Comparison of ENCODE assay signal across 31 cellular contexts in the genomic region with DNA sequence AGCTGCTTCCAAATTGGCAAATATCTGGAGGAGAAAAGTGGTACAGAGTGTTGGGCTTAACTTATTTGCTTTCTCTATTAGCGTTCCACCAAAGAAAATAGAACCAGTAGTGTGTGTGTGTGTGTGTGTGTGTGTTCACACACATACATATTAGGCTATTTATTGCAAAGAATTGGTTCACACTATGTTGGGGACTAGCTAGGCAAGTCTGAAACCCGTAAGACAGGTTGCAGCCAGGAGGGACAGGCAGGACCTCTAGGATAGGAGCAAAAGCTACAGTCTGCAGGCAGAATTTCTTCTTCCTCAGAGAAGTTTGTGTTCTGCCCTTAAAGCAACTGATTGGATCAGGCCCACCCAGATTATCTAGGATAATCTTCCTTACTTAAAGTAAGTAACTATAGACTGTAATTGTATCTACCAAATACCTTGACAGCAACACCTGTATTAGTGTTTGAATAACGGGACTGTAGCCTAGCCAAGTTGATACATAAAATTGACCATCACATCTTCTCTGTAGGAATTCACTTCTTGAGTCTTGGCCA. TPM values are rescaled to one million over a fixed set of nuclear protein-coding genes. Genes with fewer than 3 reads are reported as not detected.
DNase-seq lines count a peak whose midpoint lies in the region; ATAC-seq, FAIRE-seq and TF ChIP-seq lines count a peak whose summit lies in the region.
"Had no signal": no experiment of that assay in that cellular context is flagged by ENCODE, and none has a peak within 500 bp of the region (broad histone marks: within the 10 kb centered on the region; RNA-seq: fewer than 3 reads in every experiment).

No MANE protein-coding gene starts in this region.

- peaks cover 13% of the 10 kb centered on the region for H3K36me3 Mint-ChIP-seq in Calu3 (ENCODE audit: insufficient read depth, unreplicated experiment)
- peaks cover 27% of the 10 kb centered on the region for H3K36me3 Mint-ChIP-seq in activated CD8-positive, alpha-beta T cell treated with anti-CD3 and anti-CD28 coated beads for 36 hours (ENCODE audit: low read depth)

- CTCF ChIA-PET in Calu3 (lab: Charles Lee), result interaction anchor here (1.3 to 1.4 kb wide), 2 partner anchors 9 to 32 kb away, joined by 3 to 4 read pairs; no protein-coding TSS in a partner anchor
- CTCF ChIA-PET in activated CD8-positive, alpha-beta T cell treated with anti-CD3 and anti-CD28 coated beads for 36 hours (lab: Charles Lee), result no interaction called here

- TF ChIP-seq POLR2A in prostate gland (IDR thresholded peaks at IDR 0.05), result no peak

- peaks cover 1% of the 10 kb centered on the region for H3K36me3 ChIP-seq in bronchial epithelial cell (ENCODE audit: control insufficient read depth, insufficient read depth, low read length)
- H3K36me3 ChIP-seq in prostate gland, result no peaks in the 10 kb centered on the region
- H3K36me3 ChIP-seq: pancreas had no signal

- H3K4me3 ChIP-seq in bronchial epithelial cell (ENCODE audit: low read depth, low read length), result no peak overlapping the region
- no peak overlapping the region for H3K4me3 ChIP-seq in prostate gland
- H3K4me3 ChIP-seq: MG63, pancreas, smooth muscle cell had no signal

- H3K4me1 ChIP-seq in prostate gland (replicated peaks), result peaks cover 7% of the 10 kb centered on the region

- TF ChIP-seq CTCF in C4-2B (conservative IDR thresholded peaks at IDR 0.05) (no peak), Calu3 (IDR thresholded peaks at IDR 0.05; ENCODE audit: unreplicated experiment) (no peak), bronchial epithelial cell (IDR thresholded peaks at IDR 0.05; ENCODE audit: insufficient read depth, low read length, severe bottlenecking) (no peak), prostate gland (IDR thresholded peaks at IDR 0.05) (no peak)
- TF ChIP-seq CTCF in activated CD8-positive, alpha-beta T cell treated with anti-CD3 and anti-CD28 coated beads for 36 hours (IDR thresholded peaks at IDR 0.05), result no peak

- intact Hi-C loops in Calu3 (cut with micrococcal nuclease; ENCODE audit: unreplicated experiment), result no loop called here
- intact Hi-C loops in prostate gland (cut with DNase I), result no loop called here
- intact Hi-C loops in activated CD8-positive, alpha-beta T cell treated with anti-CD3 and anti-CD28 coated beads for 36 hours (cut with micrococcal nuclease), result no loop called here

- no peaks in the 10 kb centered on the region for H3K9me3 Mint-ChIP-seq in Calu3 (ENCODE audit: low read depth, unreplicated experiment)
- no peaks in the 10 kb centered on the region for H3K9me3 Mint-ChIP-seq in activated CD8-positive, alpha-beta T cell treated with anti-CD3 and anti-CD28 coated beads for 36 hours
- H3K9me3 Mint-ChIP-seq: activated CD4-positive, alpha-beta memory T cell treated with anti-CD3 and anti-CD28 coated beads for 36 hours; activated naive CD4-positive, alpha-beta T cell treated with anti-CD3 and anti-CD28 coated beads for 36 hours; immature natural killer cell; neural crest cell had no signal

- H3K27me3 ChIP-seq in bronchial epithelial cell (ENCODE audit: control insufficient read depth, insufficient read depth, low read length) (no peaks in the 10 kb centered on the region), prostate gland (replicated peaks; ENCODE audit: insufficient read depth) (no peaks in the 10 kb centered on the region)
- H3K27me3 ChIP-seq: MG63, pancreas had no signal

- POLR2A ChIA-PET in activated CD8-positive, alpha-beta T cell treated with anti-CD3 and anti-CD28 coated beads for 36 hours (lab: Charles Lee), result interaction anchor here (1.3 kb wide), 1 partner anchor 8 kb away, joined by 4 read pairs; no protein-coding TSS in a partner anchor

- no peaks in the 10 kb centered on the region for H3K27me3 Mint-ChIP-seq in Calu3 (ENCODE audit: unreplicated experiment)
- no peaks in the 10 kb centered on the region for H3K27me3 Mint-ChIP-seq in activated CD8-positive, alpha-beta T cell treated with anti-CD3 and anti-CD28 coated beads for 36 hours
- H3K27me3 Mint-ChIP-seq: activated CD4-positive, alpha-beta memory T cell treated with anti-CD3 and anti-CD28 coated beads for 36 hours; T-helper 17 cell had no signal

- no peak overlapping the region for H3K4me3 Mint-ChIP-seq in Calu3 (ENCODE audit: low read depth, unreplicated experiment)
- H3K4me3 Mint-ChIP-seq in activated CD8-positive, alpha-beta T cell treated with anti-CD3 and anti-CD28 coated beads for 36 hours, result no peak overlapping the region
- H3K4me3 Mint-ChIP-seq: activated CD4-positive, alpha-beta memory T cell treated with anti-CD3 and anti-CD28 coated beads for 36 hours; activated naive CD4-positive, alpha-beta T cell treated with anti-CD3 and anti-CD28 coated beads for 36 hours; immature natural killer cell; neural crest cell; T-helper 17 cell had no signal

- ATAC-seq in activated CD8-positive, alpha-beta T cell treated with anti-CD3 and anti-CD28 coated beads for 36 hours, result no peak
- ATAC-seq: left colon; pancreas; SK-N-SH treated with all-trans-retinoic acid at 6 μM for 48 hours; stimulated activated naive CD8-positive, alpha-beta T cell treated with anti-CD3 and anti-CD28 coated beads, Interleukin-15, Interleukin-2, amounts not matched to agents 100 U/mL and 50 U/mL, for 24 hours; T-helper 17 cell had no signal

- no peaks in the 10 kb centered on the region for H3K9me3 ChIP-seq in prostate gland
- H3K9me3 ChIP-seq: MG63, pancreas had no signal

- 42% methylated on average over 3 of the region's 3 CpGs for WGBS in prostate gland

- no peaks in the 10 kb centered on the region for H3K4me1 Mint-ChIP-seq in Calu3 (ENCODE audit: low read depth, unreplicated experiment)
- H3K4me1 Mint-ChIP-seq in activated CD8-positive, alpha-beta T cell treated with anti-CD3 and anti-CD28 coated beads for 36 hours (ENCODE audit: low read depth), result peaks cover 15% of the 10 kb centered on the region

- BruUV-seq in Calu3 (replicated peaks; lab: Mats Ljungman, UMichigan), result no TSS peak

- H3K27ac Mint-ChIP-seq in Calu3 (ENCODE audit: unreplicated experiment), result no peak overlapping the region
- no peak overlapping the region for H3K27ac Mint-ChIP-seq in activated CD8-positive, alpha-beta T cell treated with anti-CD3 and anti-CD28 coated beads for 36 hours
- H3K27ac Mint-ChIP-seq: activated CD4-positive, alpha-beta memory T cell treated with anti-CD3 and anti-CD28 coated beads for 36 hours; activated naive CD4-positive, alpha-beta T cell treated with anti-CD3 and anti-CD28 coated beads for 36 hours; immature natural killer cell; T-helper 17 cell had no signal

- FAIRE-seq in bronchial epithelial cell (lab: Jason Lieb, UNC), result no peak
- FAIRE-seq: HTR-8/SVneo, pancreas had no signal

- H3K27ac ChIP-seq in C4-2B (peak overlapping the region; percentile 56), prostate gland (peak overlapping the region in 1 of 2 donors; percentile 44)
- H3K27ac ChIP-seq: epithelial cell of prostate, pancreas had no signal

- DNase-seq in Calu3 (peak; percentile 49), bronchial epithelial cell (ENCODE audit: low read depth) (peak; percentile 23), prostate gland (ENCODE audit: low spot score) (peak; percentile 76), HPDE6-E6E7 (ENCODE audit: extremely low spot score) (no peak)
- DNase-seq in activated CD8-positive, alpha-beta T cell treated with anti-CD3 and anti-CD28 coated beads for 36 hours, result no peak
- no peak for DNase-seq in activated naive CD4-positive, alpha-beta T cell treated with anti-CD3 and anti-CD28 coated beads, Interleukin-2, amount 50 U/mL, for 16 hours
- no peak for DNase-seq in stimulated activated naive CD4-positive, alpha-beta T cell (lab: John Stamatoyannopoulos, UW)
- DNase-seq: activated CD4-positive, alpha-beta memory T cell treated with anti-CD3 and anti-CD28 coated beads for 36 hours; activated CD4-positive, CD25-positive, alpha-beta regulatory T cell treated with anti-CD3 and anti-CD28 coated beads, Interleukin-2, amount 50 U/mL, for 72 hours; activated naive CD4-positive, alpha-beta T cell treated with anti-CD3 and anti-CD28 coated beads for 36 hours; amygdala; COR-L47; DMS79 treated with DMSO at 0.1 percent for 48 hours; effector CD4-positive, alpha-beta T cell; immature natural killer cell; left colon; mesenchymal stem cell; MG63; NCI-H1105 treated with DMSO at 0.1 percent for 48 hours; NCI-H187 treated with DMSO at 0.1 percent for 48 hours; NCI-H524; pancreas; stimulated activated naive CD8-positive, alpha-beta T cell treated with anti-CD3 and anti-CD28 coated beads, Interleukin-15, Interleukin-2, amounts not matched to agents 100 U/mL and 50 U/mL, for 24 hours; T-helper 17 cell had no signal

RNA-seq across cellular contexts. Expression of a gene that starts 12.8 kb away (rescaled TPM):
- total RNA-seq in Calu3 (2022) (43.3 and 45.1 TPM in 2 replicates), bronchial epithelial cell (26.6 and 31.1 TPM in 2 replicates), prostate gland (10 to 100 TPM; 33.7 to 44.1 TPM)
- 10 to 100 TPM; 42.7 to 45.1 TPM for total RNA-seq in activated CD8-positive, alpha-beta T cell treated with anti-CD3 and anti-CD28 coated beads for 36 hours

RNA-seq across cellular contexts. Expression of a gene that starts 12.9 kb away (rescaled TPM):
- total RNA-seq in Calu3 (2022) (0.21 TPM in 1 of 2 replicates, not detected in the other), bronchial epithelial cell (not detected in 2 replicates), prostate gland (1 to 10 TPM in 1 of 2 donors, not detected in 1; 6.3 TPM)
- total RNA-seq in activated CD8-positive, alpha-beta T cell treated with anti-CD3 and anti-CD28 coated beads for 36 hours, result under 1 TPM; 0.22 to 0.36 TPM
- total RNA-seq: glomerular endothelial cell, left colon, pancreas, smooth muscle cell had no signal

Comparison
In these comparisons a context has a peak if more than half of its experiments do, and no peak if none do; other contexts are left out.
1. DNase-seq: peak in Calu3 (single experiment), bronchial epithelial cell (single experiment) and prostate gland (single experiment); none in activated CD8-positive, alpha-beta T cell treated with anti-CD3 and anti-CD28 coated beads for 36 hours (single experiment), HPDE6-E6E7 (single experiment), activated naive CD4-positive, alpha-beta T cell treated with anti-CD3 and anti-CD28 coated beads, Interleukin-2, amount 50 U/mL, for 16 hours (single experiment) and stimulated activated naive CD4-positive, alpha-beta T cell (0 of 6).